ENCODE assay signal across 11 cellular contexts in genomic region chr16:78040396-78040795, GRCh38. TPM values are rescaled to one million over a fixed set of nuclear protein-coding genes. Genes with fewer than 3 reads are reported as not detected.
"Had no signal": no experiment of that assay in that cellular context is flagged by ENCODE, and none has a peak within 500 bp of the region (broad histone marks: within the 10 kb centered on the region; RNA-seq: fewer than 3 reads in every experiment).

No MANE protein-coding gene starts in this region.

- H3K4me1 ChIP-seq: HAP-1 had no signal

- H3K27ac ChIP-seq: GM23248, HL-60, KMS-11 had no signal

- DNase-seq: GM23248, GOT3, H7, HFFc6, KBM-7 had no signal

- H3K9me3 ChIP-seq: HAP-1 had no signal

- H3K4me3 ChIP-seq: GM23248, HAP-1 had no signal

- H3K36me3 ChIP-seq: HAP-1 had no signal

- ATAC-seq: HCT116, HepG2 had no signal

RNA-seq across cellular contexts. Expression of gene CLEC3A, which starts 18.0 kb away (rescaled TPM):
- total RNA-seq: GM23248, H7, HepG2, HFFc6, HT1080 had no signal
